In the genomic region with DNA sequence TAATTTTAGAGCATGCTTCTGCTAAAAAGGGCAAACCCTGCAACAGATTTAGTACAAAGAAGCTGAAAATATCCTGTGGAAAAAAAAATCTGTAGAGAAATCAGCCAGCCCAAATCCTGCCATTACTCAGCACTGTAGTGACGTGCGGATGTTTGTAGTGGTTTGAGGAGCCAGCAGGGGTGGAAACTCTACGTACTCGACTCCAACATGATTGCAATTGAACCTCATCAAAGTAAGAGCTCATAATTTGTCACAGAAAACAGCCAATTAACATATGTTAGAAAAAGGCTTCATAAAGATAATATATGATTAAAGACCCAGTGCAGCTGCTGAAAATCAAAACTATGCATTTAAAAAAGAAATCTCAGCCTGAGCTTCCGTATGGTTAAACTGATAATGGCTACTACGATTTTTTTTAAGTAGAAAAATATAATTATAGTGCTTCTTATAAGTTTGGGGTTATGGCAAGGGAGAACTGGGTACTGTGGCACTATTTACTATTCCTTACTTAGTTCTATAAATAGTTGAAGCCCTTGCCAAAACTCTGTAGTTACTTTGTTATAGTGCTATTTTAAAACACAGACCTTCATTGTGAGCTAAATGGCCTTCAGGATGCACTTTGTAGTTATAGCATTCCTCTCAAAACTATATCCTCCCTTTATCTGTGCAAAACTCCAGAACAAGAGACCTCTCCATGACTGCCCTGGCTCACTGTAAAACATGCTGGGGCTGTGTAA, we compare ENCODE assay signal across 8 cellular contexts. TPM values are rescaled to one million over a fixed set of nuclear protein-coding genes. Genes with fewer than 3 reads are reported as not detected.
DNase-seq lines count a peak whose midpoint lies in the region; ATAC-seq and TF ChIP-seq lines count a peak whose summit lies in the region.

No MANE protein-coding gene starts in this region.

- no peaks in the 10 kb centered on the region for H3K4me1 Mint-ChIP-seq in MCF 10A (ENCODE audit: insufficient read depth, unreplicated experiment)
- H3K4me1 Mint-ChIP-seq in activated naive CD8-positive, alpha-beta T cell treated with anti-CD3 and anti-CD28 coated beads for 36 hours, result peaks cover 46% of the 10 kb centered on the region

- H3K27me3 ChIP-seq in breast epithelium, result no peaks in the 10 kb centered on the region
- no peaks in the 10 kb centered on the region for H3K27me3 ChIP-seq in lung (ENCODE audit: control insufficient read depth, insufficient read depth)

- no peak overlapping the region for H3K4me3 Mint-ChIP-seq in MCF 10A (ENCODE audit: unreplicated experiment)
- H3K4me3 Mint-ChIP-seq in activated naive CD8-positive, alpha-beta T cell treated with anti-CD3 and anti-CD28 coated beads for 36 hours, result no peak overlapping the region

- BruUV-seq in MCF 10A (replicated peaks; lab: Mats Ljungman, UMichigan), result no TSS peak

- no peak overlapping the region for H3K27ac Mint-ChIP-seq in MCF 10A (ENCODE audit: low read depth, unreplicated experiment)
- H3K27ac Mint-ChIP-seq in activated naive CD8-positive, alpha-beta T cell treated with anti-CD3 and anti-CD28 coated beads for 36 hours, result peak overlapping the region; percentile 76

- no peaks in the 10 kb centered on the region for H3K4me1 ChIP-seq in breast epithelium
- H3K4me1 ChIP-seq in lung (ENCODE audit: control insufficient read depth in 2 of 2, insufficient read depth in 2 of 2, low read length in 2 of 2), result peaks cover 2 to 21% of the 10 kb centered on the region in 2 donors

- no peaks in the 10 kb centered on the region for H3K36me3 ChIP-seq in breast epithelium
- H3K36me3 ChIP-seq in lung (ENCODE audit: control insufficient read depth in 2 of 2, insufficient read depth in 2 of 2, low read length in 2 of 2), result no peaks in the 10 kb centered on the region

- WGBS in lung, 2 donors, result 8% methylated on average over 6 of the region's 6 CpGs

- DNase-seq in breast epithelium (ENCODE audit: low spot score in 2 of 2), result no peak
- no peak for DNase-seq in MCF 10A (ENCODE audit: unreplicated experiment)
- peak; percentile 72 for DNase-seq in activated naive CD8-positive, alpha-beta T cell treated with anti-CD3 and anti-CD28 coated beads for 36 hours
- no peak for DNase-seq in lung (ENCODE audit: low spot score)
- peak; percentile 2 for DNase-seq in stimulated activated naive CD4-positive, alpha-beta T cell treated with Interleukin-2 at 50 U/mL for 16 hours (lab: John Stamatoyannopoulos, UW)
- DNase-seq in SKM-1 (lab: John Stamatoyannopoulos, UW; ENCODE audit: unreplicated experiment), result no peak
- DNase-seq in DMS 273 (lab: John Stamatoyannopoulos, UW; ENCODE audit: unreplicated experiment), result no peak

- TF ChIP-seq CTCF in breast epithelium (IDR thresholded peaks at IDR 0.05) (no peak), MCF 10A (IDR thresholded peaks at IDR 0.05; ENCODE audit: unreplicated experiment) (no peak), lung (IDR thresholded peaks at IDR 0.05; ENCODE audit: control extremely low read depth, extremely low read depth) (no peak)

- TF ChIP-seq POLR2A in breast epithelium (IDR thresholded peaks at IDR 0.05), result no peak

- intact Hi-C loops in breast epithelium (cut with DNase I; ENCODE audit: low total_unique reads), result no loop called here
- intact Hi-C loops in MCF 10A (cut with micrococcal nuclease), result no loop called here

- H3K36me3 Mint-ChIP-seq in MCF 10A (ENCODE audit: insufficient read depth, unreplicated experiment), result no peaks in the 10 kb centered on the region
- peaks cover 3% of the 10 kb centered on the region for H3K36me3 Mint-ChIP-seq in activated naive CD8-positive, alpha-beta T cell treated with anti-CD3 and anti-CD28 coated beads for 36 hours

- H3K27ac ChIP-seq in breast epithelium (peak overlapping the region; percentile 41 to 72), lung (ENCODE audit: low read depth in 1 of 2, low read length in 1 of 2) (peak overlapping the region; percentile 32 to 60)

- ATAC-seq in HG03521 (IDR thresholded peaks at IDR 0.05; ENCODE audit: unreplicated experiment) (peak; percentile 30), lung (ENCODE audit: insufficient read depth, low FRiP score) (no peak)

- POLR2A ChIA-PET in MCF 10A (lab: Yijun Ruan, JAX), result no interaction called here

- CTCF ChIA-PET in MCF 10A (lab: Yijun Ruan, JAX), result no interaction called here

- peak overlapping the region in 1 of 3 donors; percentile 8 for H3K4me3 ChIP-seq in breast epithelium
- no peak overlapping the region for H3K4me3 ChIP-seq in lung

- H3K9me3 Mint-ChIP-seq in MCF 10A (ENCODE audit: unreplicated experiment), result no peaks in the 10 kb centered on the region
- no peaks in the 10 kb centered on the region for H3K9me3 Mint-ChIP-seq in activated naive CD8-positive, alpha-beta T cell treated with anti-CD3 and anti-CD28 coated beads for 36 hours

- peaks cover 78% of the 10 kb centered on the region for H3K27me3 Mint-ChIP-seq in MCF 10A (ENCODE audit: insufficient read depth, unreplicated experiment)
- H3K27me3 Mint-ChIP-seq in activated naive CD8-positive, alpha-beta T cell treated with anti-CD3 and anti-CD28 coated beads for 36 hours, result peaks cover 2% of the 10 kb centered on the region

- no peaks in the 10 kb centered on the region for H3K9me3 ChIP-seq in breast epithelium
- no peaks in the 10 kb centered on the region for H3K9me3 ChIP-seq in lung (ENCODE audit: control insufficient read depth in 2 of 2, insufficient read depth in 1 of 2, low read length in 1 of 2)

RNA-seq across cellular contexts. Expression of a gene that starts 49.4 kb away (rescaled TPM):
- 10 to 100 TPM; 27.4 to 41.8 (median 32.1) TPM for total RNA-seq in breast epithelium
- total RNA-seq in MCF 10A (2022), result 0.05 and 0.07 TPM in 2 replicates
- 1 to 10 TPM; 1.5 to 2.1 TPM for total RNA-seq in activated naive CD8-positive, alpha-beta T cell treated with anti-CD3 and anti-CD28 coated beads for 36 hours
- total RNA-seq in lung, result 100 to 1,000 TPM in 1 of 2 donors, 10 to 100 TPM in 1; 47.3 to 138 TPM
- 10 to 100 TPM in 1 of 2 donors, 1 to 10 TPM in 1; 9.1 to 10.3 TPM for polyA plus RNA-seq in lung

Comparison
In these comparisons a context has a peak if more than half of its experiments do, and no peak if none do; other contexts are left out.
1. RNA of a gene that starts 49.4 kb away (total RNA-seq): 47.3 to 138 TPM in lung and 27.4 to 41.8 TPM in breast epithelium; 1.5 to 2.1 TPM in activated naive CD8-positive, alpha-beta T cell treated with anti-CD3 and anti-CD28 coated beads for 36 hours and 0.05 to 0.07 TPM in MCF 10A; every median in the first group is over 4 times any median in the second.
2. DNase-seq: peak in activated naive CD8-positive, alpha-beta T cell treated with anti-CD3 and anti-CD28 coated beads for 36 hours (single experiment) and stimulated activated naive CD4-positive, alpha-beta T cell treated with Interleukin-2 at 50 U/mL for 16 hours (single experiment); none in breast epithelium (0 of 2), MCF 10A (single experiment), lung (single experiment), SKM-1 (single experiment) and DMS 273 (single experiment).